ENCODE assay signal across 14 cellular contexts in genomic region chr2:19256239-19256638, GRCh38.
DNase-seq lines count a peak whose midpoint lies in the region; ATAC-seq, FAIRE-seq and TF ChIP-seq lines count a peak whose summit lies in the region.
"Had no signal": no experiment of that assay in that cellular context is flagged by ENCODE, and none has a peak within 500 bp of the region (broad histone marks: within the 10 kb centered on the region; RNA-seq: fewer than 3 reads in every experiment).

No MANE protein-coding gene starts in this region.

- H3K27ac ChIP-seq in heart left ventricle = no peak overlapping the region
- H3K27ac ChIP-seq: 22Rv1, upper lobe of left lung had no signal

- no peaks in the 10 kb centered on the region for H3K36me3 ChIP-seq in skeletal muscle satellite cell (ENCODE audit: insufficient read depth, low read length)
- H3K36me3 ChIP-seq in heart left ventricle = no peaks in the 10 kb centered on the region
- H3K36me3 ChIP-seq: upper lobe of left lung had no signal

- H3K4me3 ChIP-seq in skeletal muscle satellite cell (ENCODE audit: low read length) = no peak overlapping the region
- H3K4me3 ChIP-seq in heart left ventricle = no peak overlapping the region
- H3K4me3 ChIP-seq: upper lobe of left lung had no signal

- peak; percentile 73 for FAIRE-seq in RCC 7860 (lab: Jason Lieb, UNC)
- FAIRE-seq: G401.6 had no signal

- ATAC-seq in HG03378 (IDR thresholded peaks at IDR 0.05; ENCODE audit: unreplicated experiment) = no peak
- ATAC-seq in heart left ventricle = no peak
- ATAC-seq: activated CD8-positive, alpha-beta T cell treated with anti-CD3 and anti-CD28 coated beads for 36 hours had no signal

- no peaks in the 10 kb centered on the region for H3K27me3 ChIP-seq in skeletal muscle satellite cell (ENCODE audit: control insufficient read depth, insufficient read depth, low read length)
- no peaks in the 10 kb centered on the region for H3K27me3 ChIP-seq in heart left ventricle
- H3K27me3 ChIP-seq: upper lobe of left lung had no signal

- H3K4me2 ChIP-seq in skeletal muscle satellite cell (ENCODE audit: low read length) = peak overlapping the region; percentile 4

- intact Hi-C loops in heart left ventricle (cut with DNase I) = no loop called here

- no peak overlapping the region for H3K9ac ChIP-seq in skeletal muscle satellite cell (ENCODE audit: low read depth, low read length)

- H3K4me1 ChIP-seq in skeletal muscle satellite cell (ENCODE audit: control insufficient read depth, insufficient read depth, low read length) = peaks cover 18% of the 10 kb centered on the region
- peaks cover 0 to 5% (median 0%) of the 10 kb centered on the region in 12 donors for H3K4me1 ChIP-seq in heart left ventricle
- H3K4me1 ChIP-seq: upper lobe of left lung had no signal

- no peak for TF ChIP-seq CTCF in heart left ventricle (IDR thresholded peaks at IDR 0.05)

- DNase-seq in DMS 273 (lab: John Stamatoyannopoulos, UW; ENCODE audit: unreplicated experiment) (peak; percentile 63), DMS 273 treated with DMSO at 0.1 percent for 48 hours (lab: John Stamatoyannopoulos, UW) (no peak), RCC 7860 (ENCODE audit: low spot score) (peak; percentile 64), fibroblast of peridontal ligament (ENCODE audit: extremely low read depth) (peak; percentile 96), NCI-H187 treated with DMSO at 0.1 percent for 48 hours (lab: John Stamatoyannopoulos, UW) (no peak), heart left ventricle (no peak)
- DNase-seq: activated CD8-positive, alpha-beta T cell treated with anti-CD3 and anti-CD28 coated beads for 36 hours; activated naive CD8-positive, alpha-beta T cell treated with anti-CD3 and anti-CD28 coated beads, Interleukin-2, amount 10 ng/mL, durations not matched to agents 7 days and 5 days; T-helper 1 cell; upper lobe of left lung had no signal

- TF ChIP-seq POLR2A in heart left ventricle (IDR thresholded peaks at IDR 0.05) = no peak

- 65 to 70% (median 68%) methylated on average over 2 of the region's 2 CpGs for WGBS in heart left ventricle, 4 donors

- H3K9me3 ChIP-seq in skeletal muscle satellite cell (replicated peaks; ENCODE audit: low read length) (no peaks in the 10 kb centered on the region), heart left ventricle (peaks cover 0 to 10% (median 0%) of the 10 kb centered on the region in 12 donors)
- H3K9me3 ChIP-seq: upper lobe of left lung had no signal

Comparison
In these comparisons a context has a peak if more than half of its experiments do, and no peak if none do; other contexts are left out.
1. DNase-seq: peak in DMS 273 (single experiment), RCC 7860 (single experiment) and fibroblast of peridontal ligament (single experiment); none in DMS 273 treated with DMSO at 0.1 percent for 48 hours (single experiment), NCI-H187 treated with DMSO at 0.1 percent for 48 hours (single experiment) and heart left ventricle (0 of 5).